In the genomic region with DNA sequence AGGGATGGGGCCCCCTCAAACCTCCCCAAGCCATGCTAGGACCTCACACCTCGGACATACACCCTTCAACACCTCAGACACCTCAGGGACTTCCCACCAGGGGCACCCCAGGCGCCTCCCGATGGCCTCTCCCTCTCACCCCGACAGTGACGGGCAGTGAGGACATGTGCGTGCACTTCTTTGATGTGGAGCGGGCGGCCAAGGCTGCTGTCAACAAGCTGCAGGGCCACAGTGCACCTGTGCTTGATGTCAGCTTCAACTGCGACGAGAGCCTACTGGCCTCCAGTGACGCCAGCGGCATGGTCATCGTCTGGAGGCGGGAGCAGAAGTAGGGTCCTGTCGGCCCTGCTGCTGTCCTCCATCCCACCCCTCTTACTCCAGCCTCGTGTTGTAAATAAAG, we compare ENCODE assay signal across 11 cellular contexts.
"Had no signal": no experiment of that assay in that cellular context is flagged by ENCODE, and none has a peak within 500 bp of the region (broad histone marks: within the 10 kb centered on the region; RNA-seq: fewer than 3 reads in every experiment).

No MANE protein-coding gene starts in this region.

- H3K27ac ChIP-seq: GM23248 had no signal

- H2AFZ ChIP-seq: GM23248, GM23338 had no signal

- H3K9me3 ChIP-seq: HAP-1 had no signal

- H3K9ac ChIP-seq: GM23248 had no signal

- DNase-seq: GM23248, GOT3, H7, H9, HCEC 1CT, HFFc6 had no signal

- H3K4me3 ChIP-seq: GM23248, GM23338, HAP-1 had no signal

- FAIRE-seq: H1, H54 had no signal

- ATAC-seq: GM23338, HCT116 had no signal

- H3K4me1 ChIP-seq: HAP-1 had no signal

- H3K4me2 ChIP-seq: GM23338 had no signal
